Comparison of ENCODE assay signal across 7 cellular contexts in the genomic region with DNA sequence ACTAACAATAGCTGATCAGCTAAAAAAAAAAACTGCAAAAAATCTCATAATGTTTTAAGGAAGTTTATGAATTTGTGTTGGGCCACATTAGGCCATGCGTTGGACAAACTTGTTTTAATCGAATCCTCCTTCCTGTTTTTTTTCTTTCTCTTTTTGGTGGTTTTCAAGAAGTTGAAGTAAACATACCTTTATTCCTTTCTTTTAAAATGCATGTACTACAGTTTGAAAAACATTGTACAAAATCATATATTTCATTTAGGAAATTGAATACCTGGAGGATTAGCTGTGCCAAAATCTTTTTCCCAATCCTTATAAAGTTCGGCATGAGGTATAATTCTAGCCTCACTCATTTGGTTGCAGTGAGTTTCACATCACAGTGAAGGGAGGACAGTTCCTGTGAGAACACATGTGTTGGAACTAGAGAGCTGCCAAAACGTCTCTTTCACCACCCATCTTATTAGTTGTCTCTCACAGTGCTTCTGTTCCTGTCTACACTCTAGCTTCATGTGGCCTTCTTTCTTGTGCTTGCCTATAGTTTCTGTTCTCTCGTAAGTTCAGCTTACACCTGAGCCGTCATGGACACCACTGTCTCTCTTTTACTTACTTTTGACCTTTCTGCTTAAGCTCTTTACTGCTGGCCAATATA. TPM values are rescaled to one million over a fixed set of nuclear protein-coding genes. Genes with fewer than 3 reads are reported as not detected.
DNase-seq lines count a peak whose midpoint lies in the region; ATAC-seq lines count a peak whose summit lies in the region.

No MANE protein-coding gene starts in this region.

- peak overlapping the region; percentile 6 to 57 for H3K9ac ChIP-seq in mucosa of rectum (ENCODE audit: low read depth in 1 of 2, low read length in 2 of 2)

- peaks cover 24% of the 10 kb centered on the region for H3K36me3 Mint-ChIP-seq in activated naive CD8-positive, alpha-beta T cell treated with anti-CD3 and anti-CD28 coated beads, Interleukin-2, amount 10 ng/mL, durations not matched to agents 7 days and 5 days

- peak overlapping the region; percentile 98 for H3K27ac Mint-ChIP-seq in activated naive CD8-positive, alpha-beta T cell treated with anti-CD3 and anti-CD28 coated beads, Interleukin-2, amount 10 ng/mL, durations not matched to agents 7 days and 5 days

- DNase-seq in activated naive CD8-positive, alpha-beta T cell treated with anti-CD3 and anti-CD28 coated beads, Interleukin-2, amount 10 ng/mL, durations not matched to agents 7 days and 5 days, result no peak
- DNase-seq in C1 segment of cervical spinal cord (lab: John Stamatoyannopoulos, UW) (no peak), kidney tubule cell (ENCODE audit: low spot score) (no peak)

- no peaks in the 10 kb centered on the region for H3K27me3 Mint-ChIP-seq in activated naive CD8-positive, alpha-beta T cell treated with anti-CD3 and anti-CD28 coated beads, Interleukin-2, amount 10 ng/mL, durations not matched to agents 7 days and 5 days

- H3K4me3 Mint-ChIP-seq in activated naive CD8-positive, alpha-beta T cell treated with anti-CD3 and anti-CD28 coated beads, Interleukin-2, amount 10 ng/mL, durations not matched to agents 7 days and 5 days, result peak overlapping the region; percentile 87

- no peaks in the 10 kb centered on the region for H3K9me3 Mint-ChIP-seq in activated naive CD8-positive, alpha-beta T cell treated with anti-CD3 and anti-CD28 coated beads, Interleukin-2, amount 10 ng/mL, durations not matched to agents 7 days and 5 days

- POLR2A ChIA-PET in activated naive CD8-positive, alpha-beta T cell treated with anti-CD3 and anti-CD28 coated beads, Interleukin-2, amount 10 ng/mL, durations not matched to agents 7 days and 5 days (lab: Charles Lee), result interaction anchor here (0.7 to 3.0 kb wide), 11 partner anchors 9 to 257 kb away, joined by 3 to 30 read pairs (median 4); partner anchors contain the start of genes NOD1 and ZNRF2

- peaks cover 37% of the 10 kb centered on the region for H3K4me1 Mint-ChIP-seq in activated naive CD8-positive, alpha-beta T cell treated with anti-CD3 and anti-CD28 coated beads, Interleukin-2, amount 10 ng/mL, durations not matched to agents 7 days and 5 days

- no peaks in the 10 kb centered on the region for H3K27me3 ChIP-seq in mucosa of rectum (ENCODE audit: control insufficient read depth in 2 of 2, insufficient read depth in 2 of 2, low read length in 2 of 2)

- H3K4me3 ChIP-seq in mucosa of rectum (ENCODE audit: low read length in 2 of 2), result peak overlapping the region; percentile 14 to 60

- H3K9me3 ChIP-seq in KOPT-K1 (ENCODE audit: insufficient read depth, low read length, poor library complexity, severe bottlenecking) (no peaks in the 10 kb centered on the region), mucosa of rectum (ENCODE audit: control insufficient read depth in 2 of 2, low read length in 2 of 2) (no peaks in the 10 kb centered on the region)

- 0 out of 2 replicates have a peak, but pooled peaks cover 4% of the 10 kb centered on the region for H3K36me3 ChIP-seq in KOPT-K1 (ENCODE audit: insufficient read depth, low read length)
- H3K36me3 ChIP-seq in mucosa of rectum (ENCODE audit: control insufficient read depth in 2 of 2, insufficient read depth in 2 of 2, low read length in 2 of 2), result peaks cover 0 to 3% of the 10 kb centered on the region in 2 donors

- H3K4me1 ChIP-seq in mucosa of rectum (ENCODE audit: control insufficient read depth in 2 of 2, insufficient read depth in 2 of 2, low read length in 2 of 2), result peaks cover 14 to 15% of the 10 kb centered on the region in 2 donors

- H3K27ac ChIP-seq in KOPT-K1 (ENCODE audit: low read depth, low read length, poor library complexity, severe bottlenecking), result peak overlapping the region; percentile 70
- peak overlapping the region; percentile 62 to 74 for H3K27ac ChIP-seq in mucosa of rectum (ENCODE audit: low read depth in 2 of 2, low read length in 2 of 2)

- ATAC-seq in GM18499 (IDR thresholded peaks at IDR 0.05; ENCODE audit: insufficient read depth, unreplicated experiment) (peak; percentile 66), GM21723 (IDR thresholded peaks at IDR 0.05; ENCODE audit: unreplicated experiment) (peak; percentile 78)
- ATAC-seq in activated naive CD8-positive, alpha-beta T cell treated with anti-CD3 and anti-CD28 coated beads, Interleukin-2, amount 10 ng/mL, durations not matched to agents 7 days and 5 days (ENCODE audit: low read depth), result peak; percentile 80

RNA-seq across cellular contexts. Expression of gene ZNRF2, which starts 37.7 kb away (rescaled TPM):
- 10 to 100 TPM; 27.1 to 28.0 TPM for total RNA-seq in activated naive CD8-positive, alpha-beta T cell treated with anti-CD3 and anti-CD28 coated beads, Interleukin-2, amount 10 ng/mL, durations not matched to agents 7 days and 5 days
